ENCODE assay signal across 8 cellular contexts in the genomic region with DNA sequence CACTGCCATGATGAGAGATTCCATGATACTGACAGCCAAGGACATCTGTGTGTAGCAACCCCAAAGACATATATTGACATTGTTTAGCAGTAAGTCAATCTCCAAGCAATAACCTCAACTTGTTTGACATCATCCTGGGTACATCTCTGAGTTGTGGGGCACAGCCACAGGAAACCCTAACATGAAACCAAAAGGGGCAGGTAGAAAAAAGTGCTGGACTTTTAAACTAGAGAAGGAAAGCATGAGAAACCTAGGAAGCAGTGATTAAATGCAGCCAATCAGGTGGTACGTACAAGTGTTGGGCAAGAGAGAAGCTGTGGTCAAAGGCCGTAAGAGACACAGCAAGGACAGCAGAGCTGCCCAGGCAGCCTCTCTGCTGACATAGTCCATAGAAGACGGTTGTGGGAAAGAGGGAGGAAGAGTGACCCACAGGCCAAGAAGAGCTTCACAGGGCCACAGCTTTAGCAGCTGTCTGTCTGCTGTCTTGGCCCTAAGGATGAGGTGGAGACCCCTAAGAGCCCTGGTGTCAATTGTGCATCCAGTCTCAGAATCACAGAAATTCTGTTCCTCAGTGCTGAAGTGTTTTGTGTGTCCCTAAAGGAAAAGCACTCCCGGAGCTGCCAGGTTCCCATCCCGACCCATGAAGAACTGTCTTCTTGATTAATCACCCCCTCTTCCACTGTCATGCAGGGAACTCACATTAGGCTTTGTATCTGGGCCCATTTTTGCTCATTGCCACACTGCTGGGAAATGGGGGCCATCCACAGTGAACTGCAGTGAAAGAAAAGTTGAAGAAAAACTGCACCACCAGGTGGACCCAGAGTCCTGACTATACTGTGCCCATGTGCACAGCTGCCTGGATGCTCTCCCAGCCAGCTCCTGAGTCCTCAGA. TPM values are rescaled to one million over a fixed set of nuclear protein-coding genes. Genes with fewer than 3 reads are reported as not detected.
DNase-seq lines count a peak whose midpoint lies in the region; ATAC-seq, FAIRE-seq and TF ChIP-seq lines count a peak whose summit lies in the region.

No MANE protein-coding gene starts in this region.

- peak; percentile 58 for TF ChIP-seq CTCF in foreskin keratinocyte (conservative IDR thresholded peaks at IDR 0.05)

- H3K4me1 ChIP-seq in foreskin keratinocyte, result no peaks in the 10 kb centered on the region
- no peaks in the 10 kb centered on the region for H3K4me1 ChIP-seq in small intestine (ENCODE audit: control insufficient read depth in 2 of 2, insufficient read depth in 1 of 2, low read depth in 1 of 2, low read length in 1 of 2)
- H3K4me1 ChIP-seq in CD4-positive, alpha-beta memory T cell (ENCODE audit: insufficient read depth, low read length), result no peaks in the 10 kb centered on the region

- no peaks in the 10 kb centered on the region for H3K36me3 Mint-ChIP-seq in stimulated activated memory B cell treated with anti-CD40 and anti-IgM and Interleukin-4, amounts not matched to agents 10 μg/mL and 1 μg/mL and 100 μg/mL, for 72 hours
- no peaks in the 10 kb centered on the region for H3K36me3 Mint-ChIP-seq in CD4-positive, alpha-beta memory T cell

- 50 to 85% (median 80%) methylated on average over 5 of the region's 5 CpGs for WGBS in small intestine, 3 donors

- intact Hi-C loops in CD4-positive, alpha-beta memory T cell (cut with micrococcal nuclease), result loop anchor here (10.0 kb wide), 1 partner anchor 154 kb away; the partner anchor contains the start of gene ATP5MC3

- peak; percentile 75 for ATAC-seq in foreskin keratinocyte
- peak; percentile 51 for ATAC-seq in stimulated activated memory B cell treated with anti-CD40 and anti-IgM and Interleukin-4, amounts not matched to agents 10 μg/mL and 1 μg/mL and 100 μg/mL, for 72 hours

- peaks cover 4% of the 10 kb centered on the region for H3K9me3 Mint-ChIP-seq in stimulated activated memory B cell treated with anti-CD40 and anti-IgM and Interleukin-4, amounts not matched to agents 10 μg/mL and 1 μg/mL and 100 μg/mL, for 72 hours
- H3K9me3 Mint-ChIP-seq in CD4-positive, alpha-beta memory T cell, result peaks cover 0 to 2% (median 0%) of the 10 kb centered on the region in 8 donors

- no peak overlapping the region for H3K4me3 Mint-ChIP-seq in stimulated activated memory B cell treated with anti-CD40 and anti-IgM and Interleukin-4, amounts not matched to agents 10 μg/mL and 1 μg/mL and 100 μg/mL, for 72 hours
- no peak overlapping the region for H3K4me3 Mint-ChIP-seq in CD4-positive, alpha-beta memory T cell

- peak; percentile 64 for TF ChIP-seq RAD21 in Ishikawa (IDR thresholded peaks at IDR 0.05; ENCODE audit: low read depth)

- H3K27ac Mint-ChIP-seq in stimulated activated memory B cell treated with anti-CD40 and anti-IgM and Interleukin-4, amounts not matched to agents 10 μg/mL and 1 μg/mL and 100 μg/mL, for 72 hours, result no peak overlapping the region
- no peak overlapping the region for H3K27ac Mint-ChIP-seq in CD4-positive, alpha-beta memory T cell

- H3K27me3 Mint-ChIP-seq in stimulated activated memory B cell treated with anti-CD40 and anti-IgM and Interleukin-4, amounts not matched to agents 10 μg/mL and 1 μg/mL and 100 μg/mL, for 72 hours, result no peaks in the 10 kb centered on the region
- no peaks in the 10 kb centered on the region for H3K27me3 Mint-ChIP-seq in CD4-positive, alpha-beta memory T cell

- no peak for FAIRE-seq in small intestine (lab: Jason Lieb, UNC)

- CTCF ChIA-PET in CD4-positive, alpha-beta memory T cell (lab: Charles Lee; ENCODE audit: partially characterized antibody), result interaction anchor here (0.7 to 1.6 kb wide), 4 partner anchors 259 to 1066 kb away, joined by 3 to 4 read pairs (median 4); no protein-coding TSS in a partner anchor

- no peak overlapping the region for H3K4me3 ChIP-seq in small intestine (ENCODE audit: low read depth in 1 of 2, low read length in 2 of 2)
- no peak overlapping the region for H3K4me3 ChIP-seq in CD4-positive, alpha-beta memory T cell (ENCODE audit: low read length in 2 of 2)

- DNase-seq in SIG-M5 treated with dmso at 0.1 percent for 504 hours (lab: John Stamatoyannopoulos, UW; ENCODE audit: unreplicated experiment) (peak; percentile 35), SIG-M5 (lab: John Stamatoyannopoulos, UW) (no peak), SKM-1 treated with dmso at 0.1 percent for 144 hours (lab: John Stamatoyannopoulos, UW; ENCODE audit: unreplicated experiment) (peak; percentile 22), foreskin keratinocyte (peak in 1 of 2 donors; percentile 5), small intestine (no peak)
- no peak for DNase-seq in CD4-positive, alpha-beta memory T cell

- POLR2A ChIA-PET in CD4-positive, alpha-beta memory T cell (lab: Charles Lee; ENCODE audit: partially characterized antibody), result no interaction called here

- no peaks in the 10 kb centered on the region for H3K27me3 ChIP-seq in foreskin keratinocyte
- no peaks in the 10 kb centered on the region for H3K27me3 ChIP-seq in small intestine (ENCODE audit: control insufficient read depth in 2 of 2, insufficient read depth in 2 of 2, low read length in 2 of 2)
- H3K27me3 ChIP-seq in CD4-positive, alpha-beta memory T cell (ENCODE audit: insufficient read depth, low read length), result no peaks in the 10 kb centered on the region

- no peaks in the 10 kb centered on the region for H3K4me1 Mint-ChIP-seq in stimulated activated memory B cell treated with anti-CD40 and anti-IgM and Interleukin-4, amounts not matched to agents 10 μg/mL and 1 μg/mL and 100 μg/mL, for 72 hours
- H3K4me1 Mint-ChIP-seq in CD4-positive, alpha-beta memory T cell, result no peaks in the 10 kb centered on the region

- no peaks in the 10 kb centered on the region for H3K9me3 ChIP-seq in small intestine (ENCODE audit: control insufficient read depth, low read depth)
- H3K9me3 ChIP-seq in CD4-positive, alpha-beta memory T cell (ENCODE audit: control insufficient read depth in 1 of 2, low read length in 2 of 2), result no peaks in the 10 kb centered on the region

- TF ChIP-seq EP300 in Ishikawa (IDR thresholded peaks at IDR 0.05; ENCODE audit: borderline replicate concordance), result no peak

- H3K36me3 ChIP-seq in small intestine (ENCODE audit: control insufficient read depth in 2 of 2, insufficient read depth in 2 of 2, low read length in 2 of 2), result no peaks in the 10 kb centered on the region
- no peaks in the 10 kb centered on the region for H3K36me3 ChIP-seq in CD4-positive, alpha-beta memory T cell (ENCODE audit: insufficient read depth, low read length)

- H3K27ac ChIP-seq in foreskin keratinocyte (no peak overlapping the region), small intestine (ENCODE audit: low read depth in 1 of 2, low read length in 1 of 2) (no peak overlapping the region)
- no peak overlapping the region for H3K27ac ChIP-seq in CD4-positive, alpha-beta memory T cell (ENCODE audit: low read depth, low read length)

TF ChIP-seq in Ishikawa, 13 proteins besides CTCF, POLR2A, EP300 and RAD21:
- TF ChIP-seq REST (IDR thresholded peaks at IDR 0.05; ENCODE audit: low read depth) (no peak), FOXM1 (IDR thresholded peaks at IDR 0.05; ENCODE audit: borderline replicate concordance, low read depth) (no peak), CEBPB (IDR thresholded peaks at IDR 0.05) (no peak)
TF ChIP-seq in Ishikawa: peak in this region for 0.

RNA-seq across cellular contexts. Expression of gene CHN1, which starts 25.4 kb away (rescaled TPM):
- 0.42 and 0.75 TPM in 2 replicates for total RNA-seq in foreskin keratinocyte
- 0.47 and 0.48 TPM in 2 replicates for polyA plus RNA-seq in foreskin keratinocyte
- 1 to 10 TPM; 2.0 to 7.8 (median 7.5) TPM for polyA plus RNA-seq in small intestine
- 1 to 10 TPM; 3.4 to 3.7 TPM for total RNA-seq in CD4-positive, alpha-beta memory T cell
- polyA plus RNA-seq in CD4-positive, alpha-beta memory T cell, result 10 to 100 TPM; 14.1 to 15.3 TPM

Comparison
In these comparisons a context has a peak if more than half of its experiments do, and no peak if none do; other contexts are left out.
1. DNase-seq: peak in SIG-M5 treated with dmso at 0.1 percent for 504 hours (single experiment) and SKM-1 treated with dmso at 0.1 percent for 144 hours (single experiment); none in SIG-M5 (single experiment), small intestine (single experiment) and CD4-positive, alpha-beta memory T cell (0 of 5).